Comparison of ENCODE assay signal across 32 cellular contexts in genomic region chr16:47617732-47618131, GRCh38.
DNase-seq lines count a peak whose midpoint lies in the region; ATAC-seq and TF ChIP-seq lines count a peak whose summit lies in the region.
"Had no signal": no experiment of that assay in that cellular context is flagged by ENCODE, and none has a peak within 500 bp of the region (broad histone marks: within the 10 kb centered on the region; RNA-seq: fewer than 3 reads in every experiment).

No MANE protein-coding gene starts in this region.

- H3K27ac Mint-ChIP-seq in neural progenitor cell = no peak overlapping the region
- H3K27ac Mint-ChIP-seq: activated CD8-positive, alpha-beta T cell treated with anti-CD3 and anti-CD28 coated beads, Interleukin-2, amount 10 ng/mL, durations not matched to agents 7 days and 5 days; activated T-helper 2 cell treated with anti-CD3 and anti-CD28 coated beads, Interferon-gamma antibody, Interleukin-2, Interleukin-4, amounts not matched to agents 10 μg/mL and 5 μg/mL and 100 μg/mL, durations not matched to agents 14 hours and 24 hours and 36 hours; natural killer cell treated with Interleukin-12 subunit alpha and Interleukin-12 subunit beta and Interleukin-15 and Interleukin-18, amount 100 ng/mL, for 72 hours; stimulated activated naive CD8-positive, alpha-beta T cell treated with anti-CD3 and anti-CD28 coated beads, Interleukin-15, Interleukin-2, amounts not matched to agents 100 ng/mL and 50 ng/mL, for 24 hours; T-helper 17 cell had no signal

- H3K4me1 ChIP-seq in neural progenitor cell = peaks cover 10% of the 10 kb centered on the region
- no peaks in the 10 kb centered on the region for H3K4me1 ChIP-seq in mucosa of descending colon (ENCODE audit: low read depth)
- H3K4me1 ChIP-seq: lower lobe of right lung, testis had no signal

- TF ChIP-seq CTCF in astrocyte of the cerebellum (IDR thresholded peaks at IDR 0.05; ENCODE audit: low read depth, low read length, missing control alignments) (no peak), fibroblast of villous mesenchyme (IDR thresholded peaks at IDR 0.05; ENCODE audit: insufficient read depth, low read depth, low read length) (no peak), neural progenitor cell (IDR thresholded peaks at IDR 0.05) (no peak), mucosa of descending colon (IDR thresholded peaks at IDR 0.05) (no peak), GM13977 (IDR thresholded peaks at IDR 0.05; ENCODE audit: extremely low read depth, insufficient read depth, missing control alignments) (no peak)

- peaks cover 8% of the 10 kb centered on the region for H4K20me1 ChIP-seq in neural progenitor cell (ENCODE audit: low read depth)

- no peaks in the 10 kb centered on the region for H3K9me3 Mint-ChIP-seq in neural progenitor cell
- H3K9me3 Mint-ChIP-seq: activated naive CD4-positive, alpha-beta T cell treated with anti-CD3 and anti-CD28 coated beads, Interleukin-2, amount 50 U/mL, for 24 hours; activated T-helper 2 cell treated with anti-CD3 and anti-CD28 coated beads, Interferon-gamma antibody, Interleukin-2, Interleukin-4, amounts not matched to agents 10 μg/mL and 5 μg/mL and 100 μg/mL, durations not matched to agents 14 hours and 24 hours and 36 hours; natural killer cell treated with Interleukin-12 subunit alpha and Interleukin-12 subunit beta and Interleukin-15 and Interleukin-18, amount 100 ng/mL, for 72 hours; stimulated activated naive CD8-positive, alpha-beta T cell treated with anti-CD3 and anti-CD28 coated beads, Interleukin-15, Interleukin-2, amounts not matched to agents 100 ng/mL and 50 ng/mL, for 24 hours had no signal

- H3K36me3 Mint-ChIP-seq in neural progenitor cell = no peaks in the 10 kb centered on the region
- H3K36me3 Mint-ChIP-seq: natural killer cell treated with Interleukin-12 subunit alpha and Interleukin-12 subunit beta and Interleukin-15 and Interleukin-18, amount 100 ng/mL, for 72 hours had no signal

- H3K4me2 ChIP-seq in neural progenitor cell = peak overlapping the region; percentile 37

- H3F3A ChIP-seq in neural progenitor cell (ENCODE audit: low read depth) = peaks cover 9% of the 10 kb centered on the region

- H3K4me1 Mint-ChIP-seq in neural progenitor cell = peaks cover 5% of the 10 kb centered on the region

- DNase-seq in HT1080 (ENCODE audit: low read depth) = peak; percentile 1
- peak; percentile 3 for DNase-seq in astrocyte of the cerebellum (ENCODE audit: low read depth)
- DNase-seq in fibroblast of villous mesenchyme (ENCODE audit: low read depth) = peak; percentile 4
- DNase-seq in neural progenitor cell (ENCODE audit: low spot score) = peak; percentile 30
- no peak for DNase-seq in mucosa of descending colon
- DNase-seq in H7 = no peak
- DNase-seq in GM13977 (ENCODE audit: low spot score) = no peak
- DNase-seq: activated CD4-positive, alpha-beta T cell treated with anti-CD3 and anti-CD28 coated beads for 1 hour; activated CD8-positive, alpha-beta T cell treated with anti-CD3 and anti-CD28 coated beads, Interleukin-2, amount 10 ng/mL, durations not matched to agents 7 days and 5 days; C1 segment of cervical spinal cord; caudate nucleus; COR-L47; effector CD8-positive, alpha-beta T cell; erythroblast; lower lobe of right lung; NCI-H1417 treated with DMSO at 0.1 percent for 48 hours; NCI-H2029 treated with DMSO at 0.1 percent for 48 hours; NCI-H446; NCI-H748 treated with DMSO at 0.1 percent for 48 hours; ovary; stimulated activated CD4-positive, alpha-beta T cell treated with anti-CD3 and anti-CD28 coated beads, Interleukin-1b, Interleukin-23, amount 100 ng/mL, for 48 hours; T-helper 17 cell; testis had no signal

- no peak overlapping the region for H3K4me3 Mint-ChIP-seq in neural progenitor cell
- H3K4me3 Mint-ChIP-seq: activated CD8-positive, alpha-beta T cell treated with anti-CD3 and anti-CD28 coated beads, Interleukin-2, amount 10 ng/mL, durations not matched to agents 7 days and 5 days; activated naive CD4-positive, alpha-beta T cell treated with anti-CD3 and anti-CD28 coated beads, Interleukin-2, amount 50 U/mL, for 24 hours; natural killer cell treated with Interleukin-12 subunit alpha and Interleukin-12 subunit beta and Interleukin-15 and Interleukin-18, amount 100 ng/mL, for 72 hours; stimulated activated naive CD8-positive, alpha-beta T cell treated with anti-CD3 and anti-CD28 coated beads, Interleukin-15, Interleukin-2, amounts not matched to agents 100 ng/mL and 50 ng/mL, for 24 hours; T-helper 17 cell had no signal

- H3K27me3 ChIP-seq in neural progenitor cell (no peaks in the 10 kb centered on the region), H7 (ENCODE audit: control insufficient read depth, insufficient read depth, low read length) (no peaks in the 10 kb centered on the region)
- H3K27me3 ChIP-seq: ovary, testis had no signal

- H3K9ac ChIP-seq in neural progenitor cell = no peak overlapping the region

- H2AFZ ChIP-seq in neural progenitor cell (replicated peaks) = no peak overlapping the region

- H3K36me3 ChIP-seq in neural progenitor cell = no peaks in the 10 kb centered on the region
- no peaks in the 10 kb centered on the region for H3K36me3 ChIP-seq in mucosa of descending colon (ENCODE audit: low read depth)
- no peaks in the 10 kb centered on the region for H3K36me3 ChIP-seq in H7 (replicated peaks; ENCODE audit: control insufficient read depth, insufficient read depth, low read length)
- H3K36me3 ChIP-seq: ovary had no signal

- H3K27me3 Mint-ChIP-seq in neural progenitor cell (ENCODE audit: insufficient read depth, low read depth) = no peaks in the 10 kb centered on the region
- H3K27me3 Mint-ChIP-seq: activated naive CD4-positive, alpha-beta T cell treated with anti-CD3 and anti-CD28 coated beads, Interleukin-2, amount 50 U/mL, for 24 hours; natural killer cell treated with Interleukin-12 subunit alpha and Interleukin-12 subunit beta and Interleukin-15 and Interleukin-18, amount 100 ng/mL, for 72 hours; stimulated activated naive CD8-positive, alpha-beta T cell treated with anti-CD3 and anti-CD28 coated beads, Interleukin-15, Interleukin-2, amounts not matched to agents 100 ng/mL and 50 ng/mL, for 24 hours; T-helper 17 cell had no signal

- peak overlapping the region; percentile 35 for H3K27ac ChIP-seq in neural progenitor cell
- H3K27ac ChIP-seq: coronary artery, HL-60, lower lobe of right lung, ovary, testis had no signal

- intact Hi-C loops in mucosa of descending colon (cut with DNase I, micrococcal nuclease) = no loop called here

- no peaks in the 10 kb centered on the region for H3K79me2 ChIP-seq in neural progenitor cell (ENCODE audit: low read depth)

- in situ Hi-C loops in astrocyte of the cerebellum (cut with HindIII; ENCODE audit: low sequenced_read_pairs) = no loop called here
- in situ Hi-C loops in GM13977 (cut with MboI; ENCODE audit: low pct_unique_long_range_greater_than_20kb, low sequenced_read_pairs, unreplicated experiment) = no loop called here

- H3K9me3 ChIP-seq in neural progenitor cell (ENCODE audit: low read depth) (no peaks in the 10 kb centered on the region), mucosa of descending colon (no peaks in the 10 kb centered on the region)
- H3K9me3 ChIP-seq: lower lobe of right lung, ovary, testis had no signal

- ATAC-seq in mucosa of descending colon (no peak), GM21360 (IDR thresholded peaks at IDR 0.05; ENCODE audit: unreplicated experiment) (no peak)
- ATAC-seq: activated CD8-positive, alpha-beta T cell treated with anti-CD3 and anti-CD28 coated beads, Interleukin-2, amount 10 ng/mL, durations not matched to agents 7 days and 5 days; lower lobe of right lung; natural killer cell treated with Interleukin-12 subunit alpha and Interleukin-12 subunit beta and Interleukin-15 and Interleukin-18, amount 100 ng/mL, for 72 hours; Right ventricle myocardium inferior; SK-N-SH treated with all-trans-retinoic acid at 6 μM for 48 hours; T-helper 17 cell had no signal

- H3K4me3 ChIP-seq in astrocyte of the cerebellum (ENCODE audit: low read depth, low read length) (no peak overlapping the region), fibroblast of villous mesenchyme (ENCODE audit: low read depth, low read length) (no peak overlapping the region), neural progenitor cell (no peak overlapping the region), mucosa of descending colon (no peak overlapping the region), H7 (ENCODE audit: insufficient read depth, low read depth, low read length) (no peak overlapping the region)
- H3K4me3 ChIP-seq: coronary artery, lower lobe of right lung, ovary, testis had no signal

Comparison
In these comparisons a context has a peak if more than half of its experiments do, and no peak if none do; other contexts are left out.
1. DNase-seq: peak in HT1080 (single experiment), astrocyte of the cerebellum (single experiment), fibroblast of villous mesenchyme (single experiment) and neural progenitor cell (single experiment); none in mucosa of descending colon (0 of 3), H7 (single experiment) and GM13977 (single experiment).